ENCODE assay signal across 30 cellular contexts in genomic region chr5:26802944-26803343, GRCh38.
"Had no signal": no experiment of that assay in that cellular context is flagged by ENCODE, and none has a peak within 500 bp of the region (broad histone marks: within the 10 kb centered on the region; RNA-seq: fewer than 3 reads in every experiment).

No MANE protein-coding gene starts in this region.

- H3K27me3 Mint-ChIP-seq: activated B cell treated with CpG ODN at 0.5 μM for 24 hours; activated CD4-positive, alpha-beta T cell treated with anti-CD3 and anti-CD28 coated beads for 36 hours; naive thymus-derived CD8-positive, alpha-beta T cell; stimulated activated memory B cell treated with anti-CD40 and anti-IgM and Interleukin-4, amounts not matched to agents 10 μg/mL and 1 μg/mL and 100 μg/mL, for 72 hours; stimulated activated naive CD8-positive, alpha-beta T cell treated with anti-CD3 and anti-CD28 coated beads, Interleukin-15, amount 100 ng/mL, for 72 hours had no signal

- H3K9me3 ChIP-seq: psoas muscle, thyroid gland, vagina had no signal

- DNase-seq: activated B cell treated with CpG ODN at 0.5 μM for 24 hours; activated CD4-positive, alpha-beta T cell treated with anti-CD3 and anti-CD28 coated beads for 36 hours; activated CD4-positive, alpha-beta T cell treated with anti-CD3 and anti-CD28 coated beads, Interleukin-2, amount 50 U/mL, for 4 hours; activated naive CD4-positive, alpha-beta T cell; activated T-cell treated with anti-CD3 and anti-CD28 coated beads for 4 hours; activated T-cell treated with anti-CD3 and anti-CD28 coated beads, Interleukin-2, amount 50 U/mL, for 72 hours; central memory CD4-positive, alpha-beta T cell; dermis blood vessel endothelial cell; effector CD4-positive, alpha-beta T cell; kidney glomerular epithelial cell; lower lobe of right lung; mesenchymal stem cell; naive thymus-derived CD8-positive, alpha-beta T cell; occipital lobe; psoas muscle; stimulated activated CD4-positive, alpha-beta T cell treated with anti-CD3 and anti-CD28 coated beads, Interleukin-1b, Interleukin-23, amount 100 ng/mL, for 48 hours; stimulated activated CD4-positive, alpha-beta T cell treated with anti-CD3 and anti-CD28 coated beads, Interleukin-4, amount 100 ng/mL, for 4 hours; stimulated activated CD8-positive, alpha-beta memory T cell treated with anti-CD3 and anti-CD28 coated beads, Interleukin-4, amount 100 ng/mL, for 48 hours; stimulated activated naive CD8-positive, alpha-beta T cell treated with anti-CD3 and anti-CD28 coated beads, Interleukin-15, amount 100 ng/mL, for 72 hours; substantia nigra; thyroid gland; upper lobe of left lung had no signal

- H3K27ac ChIP-seq: breast epithelium, epithelial cell of prostate, lower lobe of right lung, parathyroid adenoma, psoas muscle, thyroid gland, upper lobe of left lung, vagina had no signal

- H3K36me3 Mint-ChIP-seq: activated naive CD4-positive, alpha-beta T cell treated with anti-CD3 and anti-CD28 coated beads, Interleukin-2, amount 50 U/mL, for 72 hours; stimulated activated memory B cell treated with anti-CD40 and anti-IgM and Interleukin-4, amounts not matched to agents 10 μg/mL and 1 μg/mL and 100 μg/mL, for 72 hours had no signal

- H3K4me3 Mint-ChIP-seq: activated B cell treated with CpG ODN at 0.5 μM for 24 hours; activated CD4-positive, alpha-beta T cell treated with anti-CD3 and anti-CD28 coated beads for 36 hours; activated T-cell treated with anti-CD3 and anti-CD28 coated beads, Interleukin-2, amount 50 U/mL, for 72 hours; naive thymus-derived CD8-positive, alpha-beta T cell; neural crest cell; stimulated activated memory B cell treated with anti-CD40 and anti-IgM and Interleukin-4, amounts not matched to agents 10 μg/mL and 1 μg/mL and 100 μg/mL, for 72 hours; stimulated activated naive CD8-positive, alpha-beta T cell treated with anti-CD3 and anti-CD28 coated beads, Interleukin-15, amount 100 ng/mL, for 72 hours had no signal

- H3K9ac ChIP-seq: parathyroid adenoma had no signal

- H3K27ac Mint-ChIP-seq: activated B cell treated with CpG ODN at 0.5 μM for 24 hours; activated CD4-positive, alpha-beta T cell treated with anti-CD3 and anti-CD28 coated beads for 36 hours; activated naive CD4-positive, alpha-beta T cell treated with anti-CD3 and anti-CD28 coated beads, Interleukin-2, amount 50 U/mL, for 72 hours; activated T-cell treated with anti-CD3 and anti-CD28 coated beads, Interleukin-2, amount 50 U/mL, for 72 hours; naive thymus-derived CD8-positive, alpha-beta T cell; stimulated activated memory B cell treated with anti-CD40 and anti-IgM and Interleukin-4, amounts not matched to agents 10 μg/mL and 1 μg/mL and 100 μg/mL, for 72 hours; stimulated activated naive CD8-positive, alpha-beta T cell treated with anti-CD3 and anti-CD28 coated beads, Interleukin-15, amount 100 ng/mL, for 72 hours had no signal

- H3K27me3 ChIP-seq: breast epithelium, thyroid gland, upper lobe of left lung, vagina had no signal

- H3K4me3 ChIP-seq: breast epithelium, lower lobe of right lung, psoas muscle, smooth muscle cell, thyroid gland, upper lobe of left lung, vagina had no signal

- H3K4me1 ChIP-seq: breast epithelium, lower lobe of right lung, parathyroid adenoma, psoas muscle, thyroid gland, upper lobe of left lung, vagina had no signal

- H3K36me3 ChIP-seq: breast epithelium, lower lobe of right lung, thyroid gland, upper lobe of left lung, vagina had no signal

- H3K4me1 Mint-ChIP-seq: activated B cell treated with CpG ODN at 0.5 μM for 24 hours; activated CD4-positive, alpha-beta T cell treated with anti-CD3 and anti-CD28 coated beads for 36 hours; naive thymus-derived CD8-positive, alpha-beta T cell; neural crest cell; stimulated activated memory B cell treated with anti-CD40 and anti-IgM and Interleukin-4, amounts not matched to agents 10 μg/mL and 1 μg/mL and 100 μg/mL, for 72 hours; stimulated activated naive CD8-positive, alpha-beta T cell treated with anti-CD3 and anti-CD28 coated beads, Interleukin-15, amount 100 ng/mL, for 72 hours had no signal
